Comparison of ENCODE assay signal across 8 cellular contexts in the genomic region with DNA sequence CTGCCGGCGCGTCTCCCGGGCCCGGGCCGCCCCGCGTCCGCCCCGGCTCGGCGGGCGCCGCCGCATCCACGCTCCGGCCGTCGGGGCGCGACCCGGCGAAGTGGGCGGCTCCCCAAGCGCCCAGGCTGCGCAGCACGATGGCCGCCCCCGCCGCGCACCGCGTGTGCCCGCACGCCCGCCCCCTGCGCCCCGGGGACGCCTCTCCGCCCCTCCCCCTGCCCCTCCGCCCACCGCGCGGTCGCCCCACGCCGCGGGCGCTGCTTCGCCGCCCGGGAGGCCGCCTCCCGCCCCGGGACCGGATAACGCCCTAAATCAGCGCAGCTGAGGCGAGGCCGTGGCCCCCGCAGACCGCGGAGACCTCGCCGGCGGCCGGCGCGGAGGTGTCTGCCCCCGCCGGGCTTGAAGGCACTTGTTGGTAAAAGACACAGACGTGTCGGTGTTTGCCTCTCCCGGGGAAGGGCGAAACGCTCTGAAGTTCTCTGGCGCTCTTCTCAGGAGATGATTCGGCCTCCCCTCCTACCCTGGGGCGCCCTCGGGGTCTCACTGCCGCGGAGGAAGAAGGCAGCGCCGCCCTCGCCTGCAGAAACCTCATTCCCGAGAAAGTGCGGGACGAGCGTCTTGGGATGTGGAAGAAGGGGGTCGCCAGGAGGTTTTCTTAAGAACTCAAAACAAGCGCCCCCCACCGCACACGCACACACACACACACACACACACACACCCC. TPM values are rescaled to one million over a fixed set of nuclear protein-coding genes. Genes with fewer than 3 reads are reported as not detected.
DNase-seq lines count a peak whose midpoint lies in the region; ATAC-seq and TF ChIP-seq lines count a peak whose summit lies in the region.

A gene with protein sequence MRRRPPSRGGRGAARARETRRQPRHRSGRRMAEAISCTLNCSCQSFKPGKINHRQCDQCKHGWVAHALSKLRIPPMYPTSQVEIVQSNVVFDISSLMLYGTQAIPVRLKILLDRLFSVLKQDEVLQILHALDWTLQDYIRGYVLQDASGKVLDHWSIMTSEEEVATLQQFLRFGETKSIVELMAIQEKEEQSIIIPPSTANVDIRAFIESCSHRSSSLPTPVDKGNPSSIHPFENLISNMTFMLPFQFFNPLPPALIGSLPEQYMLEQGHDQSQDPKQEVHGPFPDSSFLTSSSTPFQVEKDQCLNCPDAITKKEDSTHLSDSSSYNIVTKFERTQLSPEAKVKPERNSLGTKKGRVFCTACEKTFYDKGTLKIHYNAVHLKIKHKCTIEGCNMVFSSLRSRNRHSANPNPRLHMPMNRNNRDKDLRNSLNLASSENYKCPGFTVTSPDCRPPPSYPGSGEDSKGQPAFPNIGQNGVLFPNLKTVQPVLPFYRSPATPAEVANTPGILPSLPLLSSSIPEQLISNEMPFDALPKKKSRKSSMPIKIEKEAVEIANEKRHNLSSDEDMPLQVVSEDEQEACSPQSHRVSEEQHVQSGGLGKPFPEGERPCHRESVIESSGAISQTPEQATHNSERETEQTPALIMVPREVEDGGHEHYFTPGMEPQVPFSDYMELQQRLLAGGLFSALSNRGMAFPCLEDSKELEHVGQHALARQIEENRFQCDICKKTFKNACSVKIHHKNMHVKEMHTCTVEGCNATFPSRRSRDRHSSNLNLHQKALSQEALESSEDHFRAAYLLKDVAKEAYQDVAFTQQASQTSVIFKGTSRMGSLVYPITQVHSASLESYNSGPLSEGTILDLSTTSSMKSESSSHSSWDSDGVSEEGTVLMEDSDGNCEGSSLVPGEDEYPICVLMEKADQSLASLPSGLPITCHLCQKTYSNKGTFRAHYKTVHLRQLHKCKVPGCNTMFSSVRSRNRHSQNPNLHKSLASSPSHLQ (minus strand): TSS at position 102 of the 721 bp plus-strand sequence. CDS start 36 bp downstream, at position 66.

- H3K4me1 Mint-ChIP-seq in activated naive CD4-positive, alpha-beta T cell treated with anti-CD3 and anti-CD28 coated beads, Interleukin-2, amount 50 U/mL, for 24 hours: peaks cover 10% of the 10 kb centered on the region
- peaks cover 11% of the 10 kb centered on the region for H3K4me1 Mint-ChIP-seq in dendritic cell treated with granulocyte-macrophage colony-stimulating factor and Interleukin-4, amounts not matched to agents 40 ng/mL and 50 ng/mL, for 4 days (ENCODE audit: low read depth)

- H3K4me3 Mint-ChIP-seq in activated naive CD4-positive, alpha-beta T cell treated with anti-CD3 and anti-CD28 coated beads, Interleukin-2, amount 50 U/mL, for 24 hours: peak within 1 kb of the TSS; percentile 80
- peak within 1 kb of the TSS; percentile 55 for H3K4me3 Mint-ChIP-seq in dendritic cell treated with granulocyte-macrophage colony-stimulating factor and Interleukin-4, amounts not matched to agents 40 ng/mL and 50 ng/mL, for 4 days

- H3K9me3 Mint-ChIP-seq in activated naive CD4-positive, alpha-beta T cell treated with anti-CD3 and anti-CD28 coated beads, Interleukin-2, amount 50 U/mL, for 24 hours: no peaks in the 10 kb centered on the region
- H3K9me3 Mint-ChIP-seq in dendritic cell treated with granulocyte-macrophage colony-stimulating factor and Interleukin-4, amounts not matched to agents 40 ng/mL and 50 ng/mL, for 4 days: no peaks in the 10 kb centered on the region

- no peak within 1 kb of the TSS for H4K5ac ChIP-seq in mesendoderm (ENCODE audit: low read length)

- H3K27me3 ChIP-seq in mesendoderm (ENCODE audit: insufficient read depth, low read length, poor library complexity) (peaks cover 22% of the 10 kb centered on the region), upper lobe of left lung (peaks cover 0 to 35% (median 14%) of the 10 kb centered on the region in 4 donors)

- H3K36me3 ChIP-seq in mesendoderm (ENCODE audit: control insufficient read depth, insufficient read depth, low read length) (no peaks in the 10 kb centered on the region), upper lobe of left lung (no peaks in the 10 kb centered on the region)

- no peaks in the 10 kb centered on the region for H3K9me3 ChIP-seq in upper lobe of left lung

- peak in 1 of 2 donors; percentile 8 for ATAC-seq in upper lobe of left lung (ENCODE audit: low FRiP score in 2 of 2)
- ATAC-seq in HG02571 (IDR thresholded peaks at IDR 0.05; ENCODE audit: unreplicated experiment): no peak

- no peak for DNase-seq in activated naive CD4-positive, alpha-beta T cell treated with anti-CD3 and anti-CD28 coated beads, Interleukin-2, amount 50 U/mL, for 16 hours
- DNase-seq in mesendoderm (peak; percentile 52), upper lobe of left lung (peak in 1 of 2 donors; percentile 84), NCI-H1694 treated with DMSO at 0.1 percent for 48 hours (lab: John Stamatoyannopoulos, UW) (no peak), NCI-H510A (lab: John Stamatoyannopoulos, UW) (no peak)

- H3K4me1 ChIP-seq in mesendoderm (ENCODE audit: control insufficient read depth, low read depth, low read length) (no peaks in the 10 kb centered on the region), upper lobe of left lung (peaks cover 10 to 23% (median 13%) of the 10 kb centered on the region in 4 donors)

- peak within 1 kb of the TSS; percentile 92 for H3K4me2 ChIP-seq in mesendoderm (ENCODE audit: low read length)

- H3K27ac ChIP-seq in mesendoderm (ENCODE audit: low read depth, low read length) (no peak within 1 kb of the TSS), upper lobe of left lung (no peak within 1 kb of the TSS)

- H3K4ac ChIP-seq in mesendoderm (ENCODE audit: low read depth, low read length): no peak within 1 kb of the TSS

- no peak within 1 kb of the TSS for H4K8ac ChIP-seq in mesendoderm (ENCODE audit: low read depth, low read length)

- no CpG with 5 or more reads among the region's 93 CpGs for WGBS in mesendoderm (ENCODE audit: extremely low coverage, insufficient coverage, low lambda C conversion rate)
- WGBS in upper lobe of left lung, 2 donors: 14 to 30% methylated on average over 11 to 19 of the region's 93 CpGs

- peaks cover 45% of the 10 kb centered on the region for H3K27me3 Mint-ChIP-seq in activated naive CD4-positive, alpha-beta T cell treated with anti-CD3 and anti-CD28 coated beads, Interleukin-2, amount 50 U/mL, for 24 hours
- H3K27me3 Mint-ChIP-seq in dendritic cell treated with granulocyte-macrophage colony-stimulating factor and Interleukin-4, amounts not matched to agents 40 ng/mL and 50 ng/mL, for 4 days: peaks cover 79% of the 10 kb centered on the region

- no peak for TF ChIP-seq POLR2A in upper lobe of left lung (IDR thresholded peaks at IDR 0.05)

- H3K79me2 ChIP-seq in mesendoderm (ENCODE audit: control insufficient read depth, insufficient read depth, low read length): no peaks in the 10 kb centered on the region

- no peak within 1 kb of the TSS for H2BK120ac ChIP-seq in mesendoderm (ENCODE audit: low read depth, low read length)

- H3K9ac ChIP-seq in mesendoderm (ENCODE audit: low read length): peak within 1 kb of the TSS; percentile 71

- peak within 1 kb of the TSS; percentile 20 for H3K18ac ChIP-seq in mesendoderm (ENCODE audit: low read length)

- H3K4me3 ChIP-seq in mesendoderm (ENCODE audit: low read length): peak within 1 kb of the TSS; percentile 61
- H3K4me3 ChIP-seq in upper lobe of left lung: peak within 1 kb of the TSS in 3 of 4 donors; percentile 33 to 46 (median 35)

- intact Hi-C loops in dendritic cell treated with granulocyte-macrophage colony-stimulating factor and Interleukin-4, amounts not matched to agents 40 ng/mL and 50 ng/mL, for 4 days (cut with micrococcal nuclease): no loop called here

- no peak for TF ChIP-seq CTCF in upper lobe of left lung (IDR thresholded peaks at IDR 0.05)

- no peak for TF ChIP-seq EP300 in upper lobe of left lung (IDR thresholded peaks at IDR 0.05)

- H3K56ac ChIP-seq in mesendoderm (ENCODE audit: low read length): peak within 1 kb of the TSS; percentile 83

- H2BK15ac ChIP-seq in mesendoderm (replicated peaks; ENCODE audit: low read depth): no peak within 1 kb of the TSS

- H3K27ac Mint-ChIP-seq in activated naive CD4-positive, alpha-beta T cell treated with anti-CD3 and anti-CD28 coated beads, Interleukin-2, amount 50 U/mL, for 24 hours: no peak within 1 kb of the TSS
- no peak within 1 kb of the TSS for H3K27ac Mint-ChIP-seq in dendritic cell treated with granulocyte-macrophage colony-stimulating factor and Interleukin-4, amounts not matched to agents 40 ng/mL and 50 ng/mL, for 4 days

- H3K79me1 ChIP-seq in mesendoderm (ENCODE audit: low read length): no peaks in the 10 kb centered on the region

- no peak within 1 kb of the TSS for H2BK5ac ChIP-seq in mesendoderm (ENCODE audit: low read length)

- peak within 1 kb of the TSS; percentile 66 for H3K23ac ChIP-seq in mesendoderm (ENCODE audit: low read length)

- no peak within 1 kb of the TSS for H2AK5ac ChIP-seq in mesendoderm (ENCODE audit: low read length)

- peaks cover 3% of the 10 kb centered on the region for H3K36me3 Mint-ChIP-seq in activated naive CD4-positive, alpha-beta T cell treated with anti-CD3 and anti-CD28 coated beads, Interleukin-2, amount 50 U/mL, for 24 hours
- H3K36me3 Mint-ChIP-seq in dendritic cell treated with granulocyte-macrophage colony-stimulating factor and Interleukin-4, amounts not matched to agents 40 ng/mL and 50 ng/mL, for 4 days (ENCODE audit: low read depth): no peaks in the 10 kb centered on the region

RNA-seq across cellular contexts. Expression of the gene that starts here (rescaled TPM):
- polyA plus RNA-seq in mesendoderm (2013, experiment 1 of 2): 0.06 TPM
- polyA plus RNA-seq in mesendoderm (2013, experiment 2 of 2): 0.08 TPM
- under 1 TPM in 3 of 6 donors, not detected in 3; 0.07 to 0.31 (median 0.15) TPM for total RNA-seq in upper lobe of left lung
